8 cellular contexts compared by ENCODE assay signal in the genomic region with DNA sequence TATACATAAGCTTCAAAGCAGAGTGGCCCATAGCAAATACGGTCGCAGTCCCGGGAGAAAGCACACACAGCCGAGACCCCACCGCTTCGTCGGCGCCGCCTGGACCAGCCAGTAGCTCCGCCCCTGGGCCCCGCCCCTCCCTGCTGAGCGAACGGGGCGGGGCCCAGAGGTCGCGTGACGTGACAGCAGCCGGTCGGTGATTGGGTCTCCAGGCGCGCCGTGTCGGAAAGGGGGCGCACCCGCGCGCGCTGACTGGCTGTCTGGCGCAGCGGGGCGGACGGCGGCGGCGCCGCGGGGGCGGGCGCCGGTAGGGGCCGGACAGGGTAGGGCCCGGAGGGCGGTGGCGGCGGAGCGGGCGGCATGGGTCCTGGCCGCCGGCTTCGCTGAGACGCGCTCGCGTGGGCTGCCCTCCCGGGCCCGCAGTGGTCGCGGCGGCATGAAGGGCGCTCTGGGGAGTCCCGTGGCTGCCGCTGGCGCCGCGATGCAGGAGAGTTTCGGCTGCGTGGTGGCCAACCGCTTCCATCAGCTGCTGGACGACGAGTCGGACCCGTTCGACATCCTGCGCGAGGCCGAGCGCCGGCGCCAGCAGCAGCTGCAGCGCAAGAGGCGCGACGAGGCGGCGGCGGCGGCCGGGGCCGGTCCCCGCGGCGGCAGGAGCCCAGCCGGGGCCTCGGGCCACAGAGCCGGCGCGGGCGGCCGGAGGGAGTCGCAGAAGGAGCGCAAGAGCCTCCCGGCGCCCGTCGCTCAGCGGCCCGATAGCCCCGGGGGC. TPM values are rescaled to one million over a fixed set of nuclear protein-coding genes. Genes with fewer than 3 reads are reported as not detected.
A peak's percentile ranks its signal among the peaks of the same experiment; 100 is the strongest.
DNase-seq lines count a peak whose midpoint lies in the region; TF ChIP-seq lines count a peak whose summit lies in the region.

A gene with protein sequence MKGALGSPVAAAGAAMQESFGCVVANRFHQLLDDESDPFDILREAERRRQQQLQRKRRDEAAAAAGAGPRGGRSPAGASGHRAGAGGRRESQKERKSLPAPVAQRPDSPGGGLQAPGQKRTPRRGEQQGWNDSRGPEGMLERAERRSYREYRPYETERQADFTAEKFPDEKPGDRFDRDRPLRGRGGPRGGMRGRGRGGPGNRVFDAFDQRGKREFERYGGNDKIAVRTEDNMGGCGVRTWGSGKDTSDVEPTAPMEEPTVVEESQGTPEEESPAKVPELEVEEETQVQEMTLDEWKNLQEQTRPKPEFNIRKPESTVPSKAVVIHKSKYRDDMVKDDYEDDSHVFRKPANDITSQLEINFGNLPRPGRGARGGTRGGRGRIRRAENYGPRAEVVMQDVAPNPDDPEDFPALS (plus strand): TSS at position 326 of the 769 bp plus-strand sequence. CDS start 111 bp downstream, at position 437.

- H2BK120ac ChIP-seq in mesendoderm (ENCODE audit: low read depth, low read length) = no peak within 1 kb of the TSS

- H3K27ac ChIP-seq in effector memory CD4-positive, alpha-beta T cell (ENCODE audit: insufficient read depth, low read length, poor library complexity, severe bottlenecking) = peak within 1 kb of the TSS; percentile 59
- H3K27ac ChIP-seq in mesendoderm (ENCODE audit: low read depth, low read length) = peak within 1 kb of the TSS; percentile 68

- peak within 1 kb of the TSS; percentile 95 for H3K56ac ChIP-seq in mesendoderm (ENCODE audit: low read length)

- H3K9ac ChIP-seq in mesendoderm (ENCODE audit: low read length) = peak within 1 kb of the TSS; percentile 93

- no peak within 1 kb of the TSS for H4K8ac ChIP-seq in mesendoderm (ENCODE audit: low read depth, low read length)

- peak within 1 kb of the TSS; percentile 69 for H3K4me3 ChIP-seq in effector memory CD4-positive, alpha-beta T cell (ENCODE audit: insufficient read depth, low read depth, low read length, poor library complexity, severe bottlenecking)
- H3K4me3 ChIP-seq in mesendoderm (ENCODE audit: low read length) = peak within 1 kb of the TSS; percentile 80

- peak within 1 kb of the TSS; percentile 99 for H3K4me2 ChIP-seq in mesendoderm (ENCODE audit: low read length)

- no CpG with 5 or more reads among the region's 108 CpGs for WGBS in mesendoderm (ENCODE audit: extremely low coverage, insufficient coverage, low lambda C conversion rate)

- peak within 1 kb of the TSS; percentile 58 for H3K4ac ChIP-seq in mesendoderm (ENCODE audit: low read depth, low read length)

- DNase-seq in CMK (ENCODE audit: low read depth) (peak; percentile 78), GM20000 (ENCODE audit: low spot score) (peak; percentile 99), HS-5 (ENCODE audit: low read depth) (peak; percentile 65), NK-92 (lab: John Stamatoyannopoulos, UW; ENCODE audit: unreplicated experiment) (peak; percentile 57), mesendoderm (peak; percentile 96)
- DNase-seq in effector memory CD4-positive, alpha-beta T cell = peak; percentile 91 to 94 (median 91)
- peak; percentile 94 for DNase-seq in stimulated activated CD8-positive, alpha-beta memory T cell treated with anti-CD3 and anti-CD28 coated beads, Interleukin-12 subunit alpha, Interleukin-12 subunit beta, amount 100 ng/mL, for 4 hours (ENCODE audit: low read depth)

- H3K4me1 ChIP-seq in effector memory CD4-positive, alpha-beta T cell (ENCODE audit: control insufficient read depth, insufficient read depth, low read length, poor library complexity, severe bottlenecking) = peaks cover 10% of the 10 kb centered on the region
- H3K4me1 ChIP-seq in mesendoderm (ENCODE audit: control insufficient read depth, low read depth, low read length) = no peaks in the 10 kb centered on the region

- POLR2A ChIA-PET in activated CD8-positive, alpha-beta memory T cell treated with anti-CD3 and anti-CD28 coated beads for 36 hours (lab: Charles Lee) = interaction anchor here (0.7 to 1.4 kb wide), 7 partner anchors 29 to 205 kb away, joined by 3 to 8 read pairs (median 5); no protein-coding TSS in a partner anchor

- H3K36me3 ChIP-seq in effector memory CD4-positive, alpha-beta T cell (ENCODE audit: control insufficient read depth, insufficient read depth, low read length) = no peaks in the 10 kb centered on the region
- no peaks in the 10 kb centered on the region for H3K36me3 ChIP-seq in mesendoderm (ENCODE audit: control insufficient read depth, insufficient read depth, low read length)

- no peaks in the 10 kb centered on the region for H3K27me3 ChIP-seq in effector memory CD4-positive, alpha-beta T cell (replicated peaks; ENCODE audit: control insufficient read depth, insufficient read depth, low read length, poor library complexity, severe bottlenecking)
- no peaks in the 10 kb centered on the region for H3K27me3 ChIP-seq in mesendoderm (ENCODE audit: insufficient read depth, low read length, poor library complexity)

- CTCF ChIA-PET in activated CD8-positive, alpha-beta memory T cell treated with anti-CD3 and anti-CD28 coated beads for 36 hours (lab: Charles Lee) = interaction anchor here (1.3 to 3.7 kb wide), 3 partner anchors 10 to 199 kb away, joined by 3 to 15 read pairs (median 7); no protein-coding TSS in a partner anchor

- peaks cover 11% of the 10 kb centered on the region for H3K79me2 ChIP-seq in mesendoderm (ENCODE audit: control insufficient read depth, insufficient read depth, low read length)

- H3K9me3 ChIP-seq in effector memory CD4-positive, alpha-beta T cell (ENCODE audit: control insufficient read depth, low read length) = no peaks in the 10 kb centered on the region

- H2BK15ac ChIP-seq in mesendoderm (replicated peaks; ENCODE audit: low read depth) = no peak within 1 kb of the TSS

- H3K79me1 ChIP-seq in mesendoderm (ENCODE audit: low read length) = no peaks in the 10 kb centered on the region

- H2BK5ac ChIP-seq in mesendoderm (ENCODE audit: low read length) = peak within 1 kb of the TSS; percentile 84

- peak within 1 kb of the TSS; percentile 65 for H3K18ac ChIP-seq in mesendoderm (ENCODE audit: low read length)

- H3K23ac ChIP-seq in mesendoderm (ENCODE audit: low read length) = peak within 1 kb of the TSS; percentile 80

- TF ChIP-seq CTCF in GM20000 (IDR thresholded peaks at IDR 0.05; ENCODE audit: extremely low read depth, missing control alignments) = no peak

- H4K5ac ChIP-seq in mesendoderm (ENCODE audit: low read length) = no peak within 1 kb of the TSS

- H2AK5ac ChIP-seq in mesendoderm (ENCODE audit: low read length) = no peak within 1 kb of the TSS

RNA-seq across cellular contexts. Expression of the gene that starts here (rescaled TPM):
- total RNA-seq in activated CD8-positive, alpha-beta memory T cell treated with anti-CD3 and anti-CD28 coated beads for 36 hours = 10 to 100 TPM; 16.0 to 16.1 TPM
- polyA plus RNA-seq in mesendoderm (2013, experiment 1 of 2) = 9.2 TPM
- 9.3 TPM for polyA plus RNA-seq in mesendoderm (2013, experiment 2 of 2)

Comparison
In these comparisons a context has a peak if more than half of its experiments do, and no peak if none do; other contexts are left out.
1. Peak in every context shown above with its lines: DNase-seq, H3K4me3 ChIP-seq and H3K27ac ChIP-seq.